6 cellular contexts compared by ENCODE assay signal in the genomic region with DNA sequence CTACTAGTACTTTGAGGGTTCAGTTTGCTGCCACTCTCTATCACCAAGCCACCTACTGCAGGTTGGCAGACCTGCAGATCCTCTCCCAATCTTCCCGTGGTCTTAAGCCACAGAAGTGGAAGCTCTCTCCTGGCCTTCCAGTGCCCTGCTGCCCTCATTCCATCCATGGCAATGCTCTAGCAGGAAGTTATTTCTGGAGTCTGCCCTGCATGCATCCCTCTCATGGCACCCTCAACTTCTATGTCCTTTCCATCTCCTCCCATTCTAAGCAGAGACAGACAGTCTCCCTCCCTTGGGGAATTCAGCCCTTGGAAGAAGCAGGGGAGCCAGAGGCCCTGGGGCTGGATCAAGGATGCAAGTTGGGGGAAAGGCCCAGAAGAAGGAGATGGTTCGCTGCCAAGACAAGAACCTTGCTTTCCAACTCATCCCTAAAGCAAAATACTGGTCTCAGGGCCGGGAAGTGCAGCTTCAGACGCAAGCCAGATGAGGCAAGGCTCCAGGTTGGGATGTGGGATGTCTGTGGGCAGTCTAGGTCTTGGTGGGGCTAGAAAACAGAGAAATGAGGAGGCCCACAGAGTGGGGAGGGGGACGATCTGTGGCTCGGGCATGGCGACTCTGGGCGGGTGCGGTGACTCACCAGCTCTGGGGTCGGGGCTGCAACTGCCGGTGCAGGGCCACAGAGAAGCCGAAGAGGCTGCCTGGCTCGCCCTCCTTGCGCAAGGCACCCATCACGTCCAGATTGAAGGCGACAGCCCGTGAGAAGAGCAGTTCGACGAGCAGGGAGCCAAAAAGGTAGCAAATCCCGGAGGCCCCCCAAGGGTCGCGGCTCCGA. TPM values are rescaled to one million over a fixed set of nuclear protein-coding genes. Genes with fewer than 3 reads are reported as not detected.
DNase-seq lines count a peak whose midpoint lies in the region; ATAC-seq and TF ChIP-seq lines count a peak whose summit lies in the region.

No MANE protein-coding gene starts in this region.

- peaks cover 72% of the 10 kb centered on the region for H3K27me3 ChIP-seq in foreskin keratinocyte

- no peak overlapping the region for H3K27ac Mint-ChIP-seq in activated CD4-positive, alpha-beta T cell treated with anti-CD3 and anti-CD28 coated beads, Interleukin-2, amount 10 ng/mL, durations not matched to agents 7 days and 5 days
- no peak overlapping the region for H3K27ac Mint-ChIP-seq in stimulated activated naive CD8-positive, alpha-beta T cell treated with anti-CD3 and anti-CD28 coated beads, Interleukin-15, amount 100 ng/mL, for 72 hours

- TF ChIP-seq CTCF in foreskin keratinocyte (conservative IDR thresholded peaks at IDR 0.05): no peak

- DNase-seq in activated CD4-positive, alpha-beta T cell treated with anti-CD3 and anti-CD28 coated beads, Interleukin-2, amount 10 ng/mL, durations not matched to agents 7 days and 5 days: no peak
- DNase-seq in activated CD4-positive, alpha-beta T cell treated with anti-CD3 and anti-CD28 coated beads for 4 hours: no peak
- DNase-seq in foreskin keratinocyte (no peak), hippocampal formation (lab: John Stamatoyannopoulos, UW) (no peak), NCI-H2107 treated with DMSO at 0.1 percent for 48 hours (lab: John Stamatoyannopoulos, UW; ENCODE audit: unreplicated experiment) (no peak)
- no peak for DNase-seq in stimulated activated naive CD8-positive, alpha-beta T cell treated with anti-CD3 and anti-CD28 coated beads, Interleukin-15, amount 100 ng/mL, for 72 hours

- CTCF ChIA-PET in activated CD4-positive, alpha-beta T cell treated with anti-CD3 and anti-CD28 coated beads, Interleukin-2, amount 10 ng/mL, durations not matched to agents 7 days and 5 days (lab: Charles Lee): interaction anchor here (1.0 to 1.8 kb wide), 6 partner anchors 16 to 60 kb away, joined by 3 to 6 read pairs (median 3); no protein-coding TSS in a partner anchor

- H3K4me1 Mint-ChIP-seq in activated CD4-positive, alpha-beta T cell treated with anti-CD3 and anti-CD28 coated beads, Interleukin-2, amount 10 ng/mL, durations not matched to agents 7 days and 5 days: peaks cover 20% of the 10 kb centered on the region
- peaks cover 19% of the 10 kb centered on the region for H3K4me1 Mint-ChIP-seq in stimulated activated naive CD8-positive, alpha-beta T cell treated with anti-CD3 and anti-CD28 coated beads, Interleukin-15, amount 100 ng/mL, for 72 hours

- H3K4me3 Mint-ChIP-seq in activated CD4-positive, alpha-beta T cell treated with anti-CD3 and anti-CD28 coated beads, Interleukin-2, amount 10 ng/mL, durations not matched to agents 7 days and 5 days: peak overlapping the region; percentile 61
- peak overlapping the region; percentile 72 to 78 for H3K4me3 Mint-ChIP-seq in stimulated activated naive CD8-positive, alpha-beta T cell treated with anti-CD3 and anti-CD28 coated beads, Interleukin-15, amount 100 ng/mL, for 72 hours

- no peaks in the 10 kb centered on the region for H3K9me3 Mint-ChIP-seq in activated CD4-positive, alpha-beta T cell treated with anti-CD3 and anti-CD28 coated beads, Interleukin-2, amount 10 ng/mL, durations not matched to agents 7 days and 5 days
- no peaks in the 10 kb centered on the region for H3K9me3 Mint-ChIP-seq in stimulated activated naive CD8-positive, alpha-beta T cell treated with anti-CD3 and anti-CD28 coated beads, Interleukin-15, amount 100 ng/mL, for 72 hours

- H3K36me3 Mint-ChIP-seq in activated CD4-positive, alpha-beta T cell treated with anti-CD3 and anti-CD28 coated beads, Interleukin-2, amount 10 ng/mL, durations not matched to agents 7 days and 5 days (ENCODE audit: low read depth): no peaks in the 10 kb centered on the region

- H3K27ac ChIP-seq in foreskin keratinocyte: no peak overlapping the region

- peak; percentile 12 for ATAC-seq in foreskin keratinocyte
- ATAC-seq in stimulated activated naive CD8-positive, alpha-beta T cell treated with anti-CD3 and anti-CD28 coated beads, Interleukin-15, amount 100 ng/mL, for 72 hours: peak; percentile 46

- H3K27me3 Mint-ChIP-seq in activated CD4-positive, alpha-beta T cell treated with anti-CD3 and anti-CD28 coated beads, Interleukin-2, amount 10 ng/mL, durations not matched to agents 7 days and 5 days: peaks cover 40% of the 10 kb centered on the region
- H3K27me3 Mint-ChIP-seq in stimulated activated naive CD8-positive, alpha-beta T cell treated with anti-CD3 and anti-CD28 coated beads, Interleukin-15, amount 100 ng/mL, for 72 hours: peaks cover 35% of the 10 kb centered on the region

- POLR2A ChIA-PET in activated CD4-positive, alpha-beta T cell treated with anti-CD3 and anti-CD28 coated beads, Interleukin-2, amount 10 ng/mL, durations not matched to agents 7 days and 5 days (lab: Charles Lee): no interaction called here

- H3K4me1 ChIP-seq in foreskin keratinocyte: no peaks in the 10 kb centered on the region

RNA-seq across cellular contexts. Expression of gene ITGA7, which starts 0.6 kb away (rescaled TPM):
- 1 to 10 TPM; 3.1 TPM for total RNA-seq in activated CD4-positive, alpha-beta T cell treated with anti-CD3 and anti-CD28 coated beads, Interleukin-2, amount 10 ng/mL, durations not matched to agents 7 days and 5 days
- 0.42 and 0.44 TPM in 2 replicates for total RNA-seq in foreskin keratinocyte
- 0.22 and 0.32 TPM in 2 replicates for polyA plus RNA-seq in foreskin keratinocyte

RNA-seq across cellular contexts. Expression of gene BLOC1S1, which starts 8.8 kb away (rescaled TPM):
- 100 to 1,000 TPM; 164 to 181 TPM for total RNA-seq in activated CD4-positive, alpha-beta T cell treated with anti-CD3 and anti-CD28 coated beads, Interleukin-2, amount 10 ng/mL, durations not matched to agents 7 days and 5 days
- 107 and 121 TPM in 2 replicates for total RNA-seq in foreskin keratinocyte
- 153 and 177 TPM in 2 replicates for polyA plus RNA-seq in foreskin keratinocyte

RNA-seq across cellular contexts. Expression of gene RDH5, which starts 13.1 kb away (rescaled TPM):
- total RNA-seq in activated CD4-positive, alpha-beta T cell treated with anti-CD3 and anti-CD28 coated beads, Interleukin-2, amount 10 ng/mL, durations not matched to agents 7 days and 5 days: 10 to 100 TPM; 23.3 to 25.8 TPM
- total RNA-seq in foreskin keratinocyte: 1.4 and 1.5 TPM in 2 replicates
- 0.76 and 1.0 TPM in 2 replicates for polyA plus RNA-seq in foreskin keratinocyte

RNA-seq across cellular contexts. Expression of gene CD63, which starts 21.8 kb away (rescaled TPM):
- total RNA-seq in activated CD4-positive, alpha-beta T cell treated with anti-CD3 and anti-CD28 coated beads, Interleukin-2, amount 10 ng/mL, durations not matched to agents 7 days and 5 days: 100 to 1,000 TPM; 108 to 116 TPM
- total RNA-seq in foreskin keratinocyte: 600 and 634 TPM in 2 replicates
- 700 and 759 TPM in 2 replicates for polyA plus RNA-seq in foreskin keratinocyte

RNA-seq across cellular contexts. Expression of gene GDF11, which starts 35.9 kb away (rescaled TPM):
- 10 to 100 TPM in 1 of 2 experiments, 1 to 10 TPM in 1; 9.7 to 10.4 TPM for total RNA-seq in activated CD4-positive, alpha-beta T cell treated with anti-CD3 and anti-CD28 coated beads, Interleukin-2, amount 10 ng/mL, durations not matched to agents 7 days and 5 days
- total RNA-seq in foreskin keratinocyte: 7.9 and 9.0 TPM in 2 replicates
- polyA plus RNA-seq in foreskin keratinocyte: 7.9 and 8.5 TPM in 2 replicates
